Comparison of ENCODE assay signal across 16 cellular contexts in genomic region chr2:206432432-206433082, GRCh38. TPM values are rescaled to one million over a fixed set of nuclear protein-coding genes. Genes with fewer than 3 reads are reported as not detected.
DNase-seq lines count a peak whose midpoint lies in the region; ATAC-seq and TF ChIP-seq lines count a peak whose summit lies in the region.
"Had no signal": no experiment of that assay in that cellular context is flagged by ENCODE, and none has a peak within 500 bp of the region (broad histone marks: within the 10 kb centered on the region; RNA-seq: fewer than 3 reads in every experiment).

No MANE protein-coding gene starts in this region.

- peaks cover 2% of the 10 kb centered on the region for H3K27me3 Mint-ChIP-seq in GM23338 (ENCODE audit: insufficient read depth, low read depth, poor library complexity)
- H3K27me3 Mint-ChIP-seq in progenitor cell of endocrine pancreas = peaks cover 5% of the 10 kb centered on the region

- DNase-seq in GM23338 (ENCODE audit: low spot score) = no peak
- peak; percentile 51 for DNase-seq in SK-N-SH
- no peak for DNase-seq in mesenchymal stem cell
- DNase-seq in RWPE1 (ENCODE audit: low spot score) = no peak
- DNase-seq in A673 (ENCODE audit: low spot score) = no peak
- DNase-seq in progenitor cell of endocrine pancreas (ENCODE audit: low spot score, unreplicated experiment) = no peak
- DNase-seq: CD4-positive, alpha-beta T cell; CD8-positive, alpha-beta memory T cell; DMS 273 treated with DMSO at 0.1 percent for 48 hours; DND-41; GM23248; H9 had no signal

- peak overlapping the region; percentile 61 for H2BK120ac ChIP-seq in mesenchymal stem cell (ENCODE audit: low read depth, low read length)

- POLR2A ChIA-PET in SK-N-SH (lab: Yijun Ruan, JAX) = no interaction called here
- POLR2A ChIA-PET in RWPE1 (lab: Yijun Ruan, JAX; ENCODE audit: low non-redundant PET) = no interaction called here
- POLR2A ChIA-PET in A673 (lab: Charles Lee; ENCODE audit: low non-redundant PET) = no interaction called here

- peak; percentile 34; the same call in 2 of the 3 replicates for ATAC-seq in GM23338
- ATAC-seq: HCT116 had no signal

- H4K20me1 ChIP-seq in GM23338 (replicated peaks; ENCODE audit: insufficient read depth) = no peaks in the 10 kb centered on the region
- H4K20me1 ChIP-seq in SK-N-SH (ENCODE audit: insufficient read depth) = no peaks in the 10 kb centered on the region
- H4K20me1 ChIP-seq: BLaER1 treated with 17β-estradiol and CSF1 and Interleukin-3, amounts not matched to agents 10 nM and 100 nM had no signal

- BruUV-seq in A673 (replicated peaks; lab: Mats Ljungman, UMichigan) = no TSS peak

- 15% methylated on average over 5 of the region's 5 CpGs for WGBS in SK-N-SH (ENCODE audit: low lambda C conversion rate)
- 74% methylated on average over 4 of the region's 5 CpGs for WGBS in mesenchymal stem cell

- H3K14ac ChIP-seq in mesenchymal stem cell (ENCODE audit: low read length in 2 of 2) = no peak overlapping the region

- no peak overlapping the region for H3K23ac ChIP-seq in mesenchymal stem cell (ENCODE audit: low read length in 2 of 2)

- no peak overlapping the region for H2BK5ac ChIP-seq in mesenchymal stem cell (ENCODE audit: low read depth, low read length, poor library complexity, severe bottlenecking)

- no peak overlapping the region for H2BK12ac ChIP-seq in mesenchymal stem cell (ENCODE audit: low read length in 2 of 2)

- TF ChIP-seq RAD21 in SK-N-SH (IDR thresholded peaks at IDR 0.05; ENCODE audit: low read length) = no peak

- no peaks in the 10 kb centered on the region for H3K9me2 ChIP-seq in GM23338 (ENCODE audit: insufficient read depth)
- H3K9me2 ChIP-seq in SK-N-SH = no peaks in the 10 kb centered on the region

- H3K27me3 ChIP-seq in GM23338 (ENCODE audit: insufficient read depth) = no peaks in the 10 kb centered on the region
- H3K27me3 ChIP-seq in SK-N-SH (ENCODE audit: insufficient read depth) = no peaks in the 10 kb centered on the region; the same call in 1 of the 2 replicates
- H3K27me3 ChIP-seq in mesenchymal stem cell (ENCODE audit: control insufficient read depth in 1 of 2, insufficient read depth in 1 of 2, low read length in 2 of 2) = peaks cover 0 to 1% of the 10 kb centered on the region in 2 experiments
- peaks cover 63% of the 10 kb centered on the region for H3K27me3 ChIP-seq in A673 (replicated peaks; ENCODE audit: insufficient read depth, low read depth, low read length, poor library complexity)
- H3K27me3 ChIP-seq: BLaER1 treated with 17β-estradiol and CSF1 and Interleukin-3, amounts not matched to agents 10 nM and 100 nM had no signal

- H3K79me1 ChIP-seq in mesenchymal stem cell (replicated peaks; ENCODE audit: low read length, poor library complexity, severe bottlenecking) = no peaks in the 10 kb centered on the region

- no peaks in the 10 kb centered on the region for H3K4me1 ChIP-seq in GM23338 (ENCODE audit: insufficient read depth)
- peaks cover 0 to 10% of the 10 kb centered on the region in 2 experiments; a peak in 2 of 4 replicates for H3K4me1 ChIP-seq in SK-N-SH (ENCODE audit: control insufficient read depth in 1 of 2, insufficient read depth in 2 of 2, low read depth in 1 of 2, low read length in 1 of 2)
- peaks cover 1% of the 10 kb centered on the region for H3K4me1 ChIP-seq in mesenchymal stem cell (ENCODE audit: control insufficient read depth, insufficient read depth, low read depth, low read length)
- no peaks in the 10 kb centered on the region for H3K4me1 ChIP-seq in A673 (ENCODE audit: insufficient read depth, low read length, poor library complexity, severe bottlenecking)
- H3K4me1 ChIP-seq: BLaER1 treated with 17β-estradiol and CSF1 and Interleukin-3, amounts not matched to agents 10 nM and 100 nM had no signal

- H3K4me3 Mint-ChIP-seq in GM23338 = no peak overlapping the region
- H3K4me3 Mint-ChIP-seq in progenitor cell of endocrine pancreas (ENCODE audit: low read depth) = no peak overlapping the region
- H3K4me3 Mint-ChIP-seq: B cell; CD14-positive monocyte; CD4-positive, alpha-beta T cell; CD8-positive, alpha-beta memory T cell; H9 had no signal

- peaks cover 7% of the 10 kb centered on the region; the same call in 1 of the 3 replicates for H3K4me1 Mint-ChIP-seq in GM23338
- H3K4me1 Mint-ChIP-seq in progenitor cell of endocrine pancreas (ENCODE audit: low read depth) = no peaks in the 10 kb centered on the region
- H3K4me1 Mint-ChIP-seq: B cell; CD14-positive monocyte; CD8-positive, alpha-beta memory T cell had no signal

- no peak overlapping the region for H3K27ac ChIP-seq in GM23338 (ENCODE audit: low read depth)
- H3K27ac ChIP-seq in SK-N-SH (ENCODE audit: low read depth in 2 of 2, low read length in 1 of 2) = no peak overlapping the region; a peak in 1 of 4 replicates
- no peak overlapping the region for H3K27ac ChIP-seq in mesenchymal stem cell (ENCODE audit: low read length, poor library complexity, severe bottlenecking)
- H3K27ac ChIP-seq in RWPE1 = no peak overlapping the region
- no peak overlapping the region for H3K27ac ChIP-seq in A673 (ENCODE audit: low read depth, low read length, poor library complexity, severe bottlenecking)
- H3K27ac ChIP-seq: BLaER1 treated with 17β-estradiol and CSF1 and Interleukin-3, amounts not matched to agents 10 nM and 100 nM; GM23248 had no signal

- no peak overlapping the region for H3K9ac ChIP-seq in SK-N-SH
- H3K9ac ChIP-seq in mesenchymal stem cell (ENCODE audit: low read length) = no peak overlapping the region
- H3K9ac ChIP-seq: BLaER1 treated with 17β-estradiol and CSF1 and Interleukin-3, amounts not matched to agents 10 nM and 100 nM; GM23248 had no signal

- H3K4ac ChIP-seq in mesenchymal stem cell (ENCODE audit: low read depth in 1 of 2, low read length in 2 of 2) = no peak overlapping the region

- H2BK15ac ChIP-seq in mesenchymal stem cell (ENCODE audit: low read depth, poor library complexity, severe bottlenecking) = no peak overlapping the region

- H3K36me3 ChIP-seq in GM23338 (ENCODE audit: insufficient read depth) (no peaks in the 10 kb centered on the region), SK-N-SH (replicated peaks in 1 of 2; ENCODE audit: control insufficient read depth in 1 of 2, insufficient read depth in 2 of 2, low read length in 1 of 2) (no peaks in the 10 kb centered on the region), mesenchymal stem cell (ENCODE audit: control insufficient read depth in 1 of 2, insufficient read depth in 2 of 2, low read depth in 1 of 2, low read length in 2 of 2) (no peaks in the 10 kb centered on the region), A673 (ENCODE audit: insufficient read depth, low read length, poor library complexity, severe bottlenecking) (no peaks in the 10 kb centered on the region)
- H3K36me3 ChIP-seq: BLaER1 treated with 17β-estradiol and CSF1 and Interleukin-3, amounts not matched to agents 10 nM and 100 nM had no signal

- no peaks in the 10 kb centered on the region for H3F3A ChIP-seq in GM23338 (replicated peaks; ENCODE audit: low read depth)
- no peaks in the 10 kb centered on the region for H3F3A ChIP-seq in SK-N-SH (replicated peaks; ENCODE audit: insufficient read depth)

- peak overlapping the region in 1 of 2 experiments; percentile 29 for H3K18ac ChIP-seq in mesenchymal stem cell (ENCODE audit: low read depth in 1 of 2, low read length in 2 of 2)

- H3K4me3 ChIP-seq in GM23338 = no peak overlapping the region
- no peak overlapping the region for H3K4me3 ChIP-seq in SK-N-SH (ENCODE audit: low read depth in 2 of 2, low read length in 1 of 2)
- no peak overlapping the region for H3K4me3 ChIP-seq in mesenchymal stem cell (ENCODE audit: insufficient read depth in 1 of 2, low read depth in 1 of 2, low read length in 2 of 2)
- H3K4me3 ChIP-seq in A673 (ENCODE audit: low read depth, low read length, poor library complexity, severe bottlenecking) = no peak overlapping the region
- H3K4me3 ChIP-seq: BLaER1 treated with 17β-estradiol and CSF1 and Interleukin-3, amounts not matched to agents 10 nM and 100 nM; GM23248 had no signal

- CTCF ChIA-PET in SK-N-SH (lab: Yijun Ruan, JAX) = interaction anchor here (0.6 to 3.1 kb wide), 4 partner anchors 10 to 273 kb away, joined by 3 to 8 read pairs (median 5); partner anchors contain the start of gene EEF1B2
- CTCF ChIA-PET in RWPE1 (lab: Yijun Ruan, JAX) = no interaction called here
- CTCF ChIA-PET in A673 (lab: Charles Lee) = no interaction called here

- H3K9me3 Mint-ChIP-seq in GM23338 (no peaks in the 10 kb centered on the region), progenitor cell of endocrine pancreas (ENCODE audit: low read depth) (no peaks in the 10 kb centered on the region)
- H3K9me3 Mint-ChIP-seq: CD4-positive, alpha-beta T cell; H9 had no signal

- H3K9me3 ChIP-seq in SK-N-SH (no peaks in the 10 kb centered on the region), mesenchymal stem cell (ENCODE audit: control insufficient read depth, low read length) (no peaks in the 10 kb centered on the region), A673 (ENCODE audit: low read depth, low read length, poor library complexity, severe bottlenecking) (no peaks in the 10 kb centered on the region)
- H3K9me3 ChIP-seq: BLaER1 treated with 17β-estradiol and CSF1 and Interleukin-3, amounts not matched to agents 10 nM and 100 nM had no signal

- no peak overlapping the region for H4K8ac ChIP-seq in mesenchymal stem cell (ENCODE audit: low read length)

- no peaks in the 10 kb centered on the region for H3K36me3 Mint-ChIP-seq in GM23338 (ENCODE audit: low read depth)
- no peaks in the 10 kb centered on the region for H3K36me3 Mint-ChIP-seq in progenitor cell of endocrine pancreas (ENCODE audit: insufficient read depth)
- H3K36me3 Mint-ChIP-seq: CD14-positive monocyte; CD8-positive, alpha-beta memory T cell had no signal

- no peak overlapping the region for H3K4me2 ChIP-seq in GM23338
- H3K4me2 ChIP-seq in SK-N-SH = no peak overlapping the region
- H3K4me2 ChIP-seq in mesenchymal stem cell (ENCODE audit: low read length, poor library complexity, severe bottlenecking) = no peak overlapping the region
- H3K4me2 ChIP-seq: BLaER1 treated with 17β-estradiol and CSF1 and Interleukin-3, amounts not matched to agents 10 nM and 100 nM had no signal

- no peak for TF ChIP-seq CTCF in GM23338 (conservative IDR thresholded peaks at IDR 0.05; ENCODE audit: low read depth in 2 of 2)
- no peak for TF ChIP-seq CTCF in SK-N-SH (IDR thresholded peaks at IDR 0.05)
- no peak for TF ChIP-seq CTCF in RWPE1 (conservative IDR thresholded peaks at IDR 0.05; ENCODE audit: low read depth)
- no peak for TF ChIP-seq CTCF in A673 (conservative IDR thresholded peaks at IDR 0.05; ENCODE audit: low read depth, low read length)
- no peak for TF ChIP-seq CTCF in progenitor cell of endocrine pancreas (IDR thresholded peaks at IDR 0.05; ENCODE audit: unreplicated experiment)

- H2AFZ ChIP-seq in GM23338 (no peak overlapping the region), SK-N-SH (ENCODE audit: low read depth) (no peak overlapping the region), mesenchymal stem cell (ENCODE audit: low read depth, low read length) (no peak overlapping the region)
- H2AFZ ChIP-seq: GM23248 had no signal

- H3K27ac Mint-ChIP-seq in GM23338 (no peak overlapping the region), progenitor cell of endocrine pancreas (no peak overlapping the region)
- H3K27ac Mint-ChIP-seq: B cell; CD14-positive monocyte; CD4-positive, alpha-beta T cell; CD8-positive, alpha-beta memory T cell; H9 had no signal

- no peaks in the 10 kb centered on the region for H3K79me2 ChIP-seq in GM23338 (replicated peaks; ENCODE audit: insufficient read depth)
- H3K79me2 ChIP-seq in SK-N-SH (ENCODE audit: insufficient read depth) = no peaks in the 10 kb centered on the region

- no peak overlapping the region for H2AK5ac ChIP-seq in mesenchymal stem cell (ENCODE audit: low read length, severe bottlenecking)

- TF ChIP-seq EP300 in SK-N-SH (IDR thresholded peaks at IDR 0.05; ENCODE audit: borderline replicate concordance in 1 of 2, low read depth in 1 of 2, low read length in 1 of 2) = peak in 1 of 2 experiments; percentile 55; a peak in 1 of 4 replicates

- intact Hi-C loops in A673 (cut with micrococcal nuclease; ENCODE audit: unreplicated experiment) = no loop called here

- no peak overlapping the region for H4K91ac ChIP-seq in mesenchymal stem cell (ENCODE audit: low read length)

RNA-seq across cellular contexts. Expression of gene ADAM23, which starts 10.8 kb away (rescaled TPM):
- 12.0 and 15.9 TPM in 2 replicates for total RNA-seq in GM23338 (2014; rRNA removed; shearing (Covaris generic))
- polyA plus RNA-seq in GM23338 (2016; fragmentation: Nextera tagmentation; extraction: Ambion mirVana) (9.0 and 11.8 TPM in 2 replicates), SK-N-SH (2012; rRNA removed) (3.6 and 3.7 TPM in 2 replicates)
- polyA plus RNA-seq in SK-N-SH (2012; cell fraction: cytosol; rRNA removed) = 5.2 and 6.1 TPM in 2 replicates
- polyA plus RNA-seq in SK-N-SH (2012; cell fraction: nucleus; rRNA removed) = 1.2 and 3.2 TPM in 2 replicates
- 153 TPM for polyA plus RNA-seq in mesenchymal stem cell (2013, experiment 1 of 2)
- polyA plus RNA-seq in mesenchymal stem cell (2013, experiment 2 of 2) = 150 TPM
- total RNA-seq in A673 (2021) (0.21 and 0.44 TPM in 2 replicates), progenitor cell of endocrine pancreas (16.0 and 19.9 TPM in 2 replicates)
- polyA plus RNA-seq: CD14-positive monocyte; CD8-positive, alpha-beta memory T cell had no signal
